8 cellular contexts compared by ENCODE assay signal in the genomic region with DNA sequence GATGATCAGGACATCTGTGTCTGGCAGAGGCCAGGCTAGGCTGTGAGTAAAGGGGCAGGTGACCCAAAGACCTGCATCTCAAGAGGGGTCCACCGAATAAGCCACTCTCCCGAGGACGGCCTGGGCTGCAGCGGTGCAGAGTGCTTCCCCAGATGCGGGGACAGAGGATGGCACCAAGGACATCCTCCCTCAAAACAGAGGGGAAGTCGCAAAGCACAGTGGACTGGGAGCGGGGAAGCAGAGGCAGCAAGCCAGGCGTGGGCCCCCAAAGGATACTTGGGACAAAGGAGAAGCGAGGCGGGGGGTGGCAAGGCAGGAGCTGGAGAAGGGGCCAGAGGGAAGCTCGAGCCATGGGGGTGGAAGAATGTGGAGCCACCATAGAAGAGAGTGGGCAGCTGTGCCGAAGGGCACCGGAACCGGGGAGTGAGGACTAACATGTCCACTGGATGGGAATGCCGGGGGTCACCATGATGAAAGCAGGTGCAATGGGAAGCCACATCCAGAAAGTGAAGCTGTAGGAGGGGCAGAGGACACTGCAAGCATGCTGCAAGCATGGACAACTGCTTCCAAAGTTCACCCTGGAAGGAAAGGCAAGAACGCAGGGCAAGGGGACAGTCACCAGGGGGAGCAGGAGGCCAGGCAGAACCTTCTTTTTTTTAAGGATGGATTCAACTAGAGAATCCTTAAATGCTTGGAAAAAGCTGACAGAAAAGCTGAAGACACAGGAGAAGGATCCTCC.
A peak's percentile ranks its signal among the peaks of the same experiment; 100 is the strongest.
DNase-seq lines count a peak whose midpoint lies in the region; ATAC-seq and FAIRE-seq lines count a peak whose summit lies in the region.

No MANE protein-coding gene starts in this region.

- DNase-seq in AG08395 (ENCODE audit: low spot score) (peak; percentile 38), GM18507 (ENCODE audit: extremely low spot score, insufficient read length, low read depth) (no peak), hepatic stellate cell (ENCODE audit: low spot score) (peak; percentile 54), NCI-H446 (lab: John Stamatoyannopoulos, UW) (no peak)
- peak; percentile 53 for DNase-seq in activated CD4-positive, alpha-beta memory T cell treated with anti-CD3 and anti-CD28 coated beads, Interleukin-2, amount 10 ng/mL, durations not matched to agents 7 days and 5 days

- POLR2A ChIA-PET in activated CD4-positive, alpha-beta memory T cell treated with anti-CD3 and anti-CD28 coated beads, Interleukin-2, amount 10 ng/mL, durations not matched to agents 7 days and 5 days (lab: Charles Lee): interaction anchor here (1.5 kb wide), 1 partner anchor 10 kb away, joined by 5 read pairs; no protein-coding TSS in a partner anchor

- no peak for ATAC-seq in GM18861 (IDR thresholded peaks at IDR 0.05; ENCODE audit: unreplicated experiment)
- no peak for ATAC-seq in HG02759 (IDR thresholded peaks at IDR 0.05; ENCODE audit: unreplicated experiment)
- ATAC-seq in activated CD4-positive, CD25-positive, alpha-beta regulatory T cell treated with anti-CD3 and anti-CD28 coated beads, Interleukin-2, amount 50 U/mL, for 24 hours: no peak

- peak overlapping the region; percentile 17 for H3K27ac Mint-ChIP-seq in activated CD4-positive, alpha-beta memory T cell treated with anti-CD3 and anti-CD28 coated beads, Interleukin-2, amount 10 ng/mL, durations not matched to agents 7 days and 5 days

- H3K36me3 Mint-ChIP-seq in activated CD4-positive, alpha-beta memory T cell treated with anti-CD3 and anti-CD28 coated beads, Interleukin-2, amount 10 ng/mL, durations not matched to agents 7 days and 5 days (ENCODE audit: low read depth): no peaks in the 10 kb centered on the region

- peak; percentile 9 for FAIRE-seq in GM18507 (lab: Jason Lieb, UNC)

- CTCF ChIA-PET in activated CD4-positive, alpha-beta memory T cell treated with anti-CD3 and anti-CD28 coated beads, Interleukin-2, amount 10 ng/mL, durations not matched to agents 7 days and 5 days (lab: Charles Lee): interaction anchor here (1.8 to 4.9 kb wide), 2 partner anchors 8 to 32 kb away, joined by 3 to 21 read pairs; no protein-coding TSS in a partner anchor

- H3K4me3 Mint-ChIP-seq in activated CD4-positive, alpha-beta memory T cell treated with anti-CD3 and anti-CD28 coated beads, Interleukin-2, amount 10 ng/mL, durations not matched to agents 7 days and 5 days: no peak overlapping the region

- H3K4me1 Mint-ChIP-seq in activated CD4-positive, alpha-beta memory T cell treated with anti-CD3 and anti-CD28 coated beads, Interleukin-2, amount 10 ng/mL, durations not matched to agents 7 days and 5 days: peaks cover 25% of the 10 kb centered on the region

- H3K9me3 Mint-ChIP-seq in activated CD4-positive, alpha-beta memory T cell treated with anti-CD3 and anti-CD28 coated beads, Interleukin-2, amount 10 ng/mL, durations not matched to agents 7 days and 5 days: no peaks in the 10 kb centered on the region

- H3K27me3 Mint-ChIP-seq in activated CD4-positive, alpha-beta memory T cell treated with anti-CD3 and anti-CD28 coated beads, Interleukin-2, amount 10 ng/mL, durations not matched to agents 7 days and 5 days: no peaks in the 10 kb centered on the region

Comparison
In these comparisons a context has a peak if more than half of its experiments do, and no peak if none do; other contexts are left out.
1. DNase-seq: peak in AG08395 (single experiment), activated CD4-positive, alpha-beta memory T cell treated with anti-CD3 and anti-CD28 coated beads, Interleukin-2, amount 10 ng/mL, durations not matched to agents 7 days and 5 days (single experiment) and hepatic stellate cell (single experiment); none in GM18507 (single experiment) and NCI-H446 (0 of 2).